In genomic region chr4:152776352-152776751, GRCh38 we compare ENCODE assay signal across 2 cellular contexts.
TF ChIP-seq lines count a peak whose summit lies in the region.

No MANE protein-coding gene starts in this region.

TF ChIP-seq in SK-N-SH, 30 proteins besides CTCF, POLR2A, EP300 and RAD21 (continued from another document):
- no peak for TF ChIP-seq ZBTB33 (IDR thresholded peaks at IDR 0.05; ENCODE audit: borderline replicate concordance, low read depth)
- no peak for TF ChIP-seq FOXM1 (IDR thresholded peaks at IDR 0.05; ENCODE audit: low read depth)
- TF ChIP-seq JUND (IDR thresholded peaks at IDR 0.05): peak; percentile 13; the same call in 1 of the 2 replicates
- no peak for TF ChIP-seq CHD2 (IDR thresholded peaks at IDR 0.05; ENCODE audit: low read length, partially characterized antibody)
- no peak for TF ChIP-seq TEAD4 (IDR thresholded peaks at IDR 0.05; ENCODE audit: borderline replicate concordance, insufficient read depth)
- no peak for TF ChIP-seq REST (IDR thresholded peaks at IDR 0.05; ENCODE audit: low read depth, low read length)

TF ChIP-seq in GM23338, 12 proteins besides CTCF, POLR2A, EP300 and RAD21 (continued from another document):
- no peak for TF ChIP-seq ZNF462 (CRISPR knock-in tag; IDR thresholded peaks at IDR 0.05)
- no peak for TF ChIP-seq REST (IDR thresholded peaks at IDR 0.05; ENCODE audit: unreplicated experiment)
- TF ChIP-seq EZH2phosphoT487 (IDR thresholded peaks at IDR 0.05; ENCODE audit: unreplicated experiment): no peak
- TF ChIP-seq CREB1 (CRISPR knock-in tag; IDR thresholded peaks at IDR 0.05; ENCODE audit: low read depth): no peak
- TF ChIP-seq EZH2 (IDR thresholded peaks at IDR 0.05; ENCODE audit: low read depth, unreplicated experiment): no peak
- no peak for TF ChIP-seq STAT1 (IDR thresholded peaks at IDR 0.05; ENCODE audit: unreplicated experiment)
- TF ChIP-seq POLR2AphosphoS5 (IDR thresholded peaks at IDR 0.05; ENCODE audit: low read depth): no peak
- TF ChIP-seq JUNB (IDR thresholded peaks at IDR 0.05; ENCODE audit: unreplicated experiment): no peak
- TF ChIP-seq, protein P1, sequence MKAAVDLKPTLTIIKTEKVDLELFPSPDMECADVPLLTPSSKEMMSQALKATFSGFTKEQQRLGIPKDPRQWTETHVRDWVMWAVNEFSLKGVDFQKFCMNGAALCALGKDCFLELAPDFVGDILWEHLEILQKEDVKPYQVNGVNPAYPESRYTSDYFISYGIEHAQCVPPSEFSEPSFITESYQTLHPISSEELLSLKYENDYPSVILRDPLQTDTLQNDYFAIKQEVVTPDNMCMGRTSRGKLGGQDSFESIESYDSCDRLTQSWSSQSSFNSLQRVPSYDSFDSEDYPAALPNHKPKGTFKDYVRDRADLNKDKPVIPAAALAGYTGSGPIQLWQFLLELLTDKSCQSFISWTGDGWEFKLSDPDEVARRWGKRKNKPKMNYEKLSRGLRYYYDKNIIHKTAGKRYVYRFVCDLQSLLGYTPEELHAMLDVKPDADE (IDR thresholded peaks at IDR 0.05): no peak
TF ChIP-seq in GM23338: peak in this region for 0.
